In the genomic region with DNA sequence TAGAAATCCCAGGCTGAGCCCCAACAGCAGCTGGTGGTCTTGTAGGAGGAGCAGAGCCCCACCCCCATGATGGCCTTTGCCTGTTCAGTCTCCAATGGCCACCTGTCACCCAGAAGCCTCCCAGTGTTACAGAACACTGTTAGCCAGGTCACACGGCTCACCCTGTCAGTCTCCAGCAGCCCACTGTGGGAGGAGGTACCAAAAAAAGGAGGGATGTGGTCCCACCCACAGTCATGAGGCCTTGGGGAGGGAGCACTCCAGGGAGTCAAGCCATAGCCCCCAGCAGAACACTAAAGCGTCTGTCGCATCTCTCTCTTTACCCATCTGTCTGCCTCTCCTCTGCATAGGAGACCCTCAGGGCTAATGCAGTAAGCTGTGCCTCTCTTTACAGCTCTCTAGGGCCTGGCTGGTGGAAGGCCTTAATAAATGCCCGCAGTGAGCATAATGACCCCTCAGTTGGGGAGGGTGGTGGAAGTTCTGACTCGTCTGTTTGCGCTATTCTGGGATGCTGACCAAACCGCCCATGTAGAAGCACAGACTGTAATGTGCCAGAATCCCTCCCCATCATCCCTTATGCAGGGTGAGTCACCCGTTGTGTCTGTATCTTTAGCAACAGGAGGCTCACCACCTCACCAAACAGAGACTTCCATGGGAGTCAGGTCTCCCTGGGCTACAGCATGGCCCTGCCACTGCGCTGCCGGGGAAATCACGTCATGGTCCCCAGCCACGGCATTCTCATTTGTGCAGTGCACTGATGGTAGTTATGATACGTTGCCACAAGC, we compare ENCODE assay signal across 9 cellular contexts. TPM values are rescaled to one million over a fixed set of nuclear protein-coding genes. Genes with fewer than 3 reads are reported as not detected.
DNase-seq lines count a peak whose midpoint lies in the region; ATAC-seq and TF ChIP-seq lines count a peak whose summit lies in the region.
"Had no signal": no experiment of that assay in that cellular context is flagged by ENCODE, and none has a peak within 500 bp of the region (broad histone marks: within the 10 kb centered on the region; RNA-seq: fewer than 3 reads in every experiment).

No MANE protein-coding gene starts in this region.

- peak overlapping the region; percentile 71 for H3K27ac ChIP-seq in angular gyrus (ENCODE audit: low read depth, low read length)
- H3K27ac ChIP-seq in right atrium auricular region = peak overlapping the region; percentile 35 to 40
- H3K27ac ChIP-seq in gastrocnemius medialis = peak overlapping the region; percentile 20 to 75 (median 65)

- TF ChIP-seq CTCF in right atrium auricular region (IDR thresholded peaks at IDR 0.05) (no peak), gastrocnemius medialis (IDR thresholded peaks at IDR 0.05 in 4 of 5, conservative IDR thresholded peaks at IDR 0.05 in 1 of 5) (no peak)

- no peak overlapping the region for H3K4me3 Mint-ChIP-seq in naive thymus-derived CD8-positive, alpha-beta T cell
- no peak overlapping the region for H3K4me3 Mint-ChIP-seq in immature natural killer cell

- H3K4me3 ChIP-seq in right atrium auricular region = no peak overlapping the region
- H3K4me3 ChIP-seq in gastrocnemius medialis = no peak overlapping the region

- H3K4me1 Mint-ChIP-seq in naive thymus-derived CD8-positive, alpha-beta T cell = peaks cover 0 to 3% (median 0%) of the 10 kb centered on the region in 4 donors
- no peaks in the 10 kb centered on the region for H3K4me1 Mint-ChIP-seq in immature natural killer cell

- intact Hi-C loops in gastrocnemius medialis (cut with DNase I; ENCODE audit: low total_unique reads) = no loop called here

- H3K9me3 ChIP-seq in right atrium auricular region (no peaks in the 10 kb centered on the region), gastrocnemius medialis (no peaks in the 10 kb centered on the region)

- H3K36me3 ChIP-seq in right atrium auricular region (no peaks in the 10 kb centered on the region), gastrocnemius medialis (no peaks in the 10 kb centered on the region)

- H3K27ac Mint-ChIP-seq in naive thymus-derived CD8-positive, alpha-beta T cell = no peak overlapping the region
- no peak overlapping the region for H3K27ac Mint-ChIP-seq in immature natural killer cell

- H3K27me3 ChIP-seq in right atrium auricular region (no peaks in the 10 kb centered on the region), gastrocnemius medialis (peaks cover 0 to 10% (median 0%) of the 10 kb centered on the region in 3 donors)

- ATAC-seq in gastrocnemius medialis = peak; percentile 75 to 95
- no peak for ATAC-seq in naive thymus-derived CD8-positive, alpha-beta T cell

- H3K36me3 Mint-ChIP-seq in naive thymus-derived CD8-positive, alpha-beta T cell = peaks cover 0 to 3% (median 0%) of the 10 kb centered on the region in 3 donors
- H3K36me3 Mint-ChIP-seq in immature natural killer cell = no peaks in the 10 kb centered on the region

- TF ChIP-seq POLR2A in gastrocnemius medialis (IDR thresholded peaks at IDR 0.05) = peak; percentile 15 to 26

- H3K9me3 Mint-ChIP-seq in naive thymus-derived CD8-positive, alpha-beta T cell = no peaks in the 10 kb centered on the region
- H3K9me3 Mint-ChIP-seq in immature natural killer cell = no peaks in the 10 kb centered on the region

- POLR2A ChIA-PET in naive thymus-derived CD8-positive, alpha-beta T cell (lab: Charles Lee) = no interaction called here

- DNase-seq in GM03348 (ENCODE audit: low spot score) (peak; percentile 94), right atrium auricular region (ENCODE audit: low spot score) (peak; percentile 86), gastrocnemius medialis (peak in 1 of 2 donors; percentile 70), T-helper 1 cell (no peak), immature natural killer cell (no peak)
- DNase-seq in naive thymus-derived CD8-positive, alpha-beta T cell = no peak
- no peak for DNase-seq in activated CD4-positive, alpha-beta T cell treated with anti-CD3 and anti-CD28 coated beads for 4 hours
- DNase-seq: NCI-H1092 had no signal

- in situ Hi-C loops in gastrocnemius medialis (cut with MboI; ENCODE audit: low sequenced_read_pairs in 4 of 4) = no loop called here

- peaks cover 0 to 4% of the 10 kb centered on the region in 2 donors for H3K4me1 ChIP-seq in right atrium auricular region
- H3K4me1 ChIP-seq in gastrocnemius medialis = peaks cover 0 to 5% of the 10 kb centered on the region in 2 donors

- peaks cover 8 to 55% (median 10%) of the 10 kb centered on the region in 5 donors for H3K27me3 Mint-ChIP-seq in naive thymus-derived CD8-positive, alpha-beta T cell
- peaks cover 2 to 4% (median 2%) of the 10 kb centered on the region in 3 donors for H3K27me3 Mint-ChIP-seq in immature natural killer cell (ENCODE audit: low read depth in 3 of 3)

RNA-seq across cellular contexts. Expression of a gene that starts 14.6 kb away (rescaled TPM):
- total RNA-seq in right atrium auricular region = 1 to 10 TPM; 1.6 to 5.6 TPM
- total RNA-seq in gastrocnemius medialis = 1 to 10 TPM; 1.1 to 2.9 (median 1.5) TPM
- 1 to 10 TPM; 4.3 to 4.6 TPM for total RNA-seq in naive thymus-derived CD8-positive, alpha-beta T cell
- under 1 TPM in 2 of 3 donors, not detected in 1; 0.57 to 0.64 TPM for polyA plus RNA-seq in naive thymus-derived CD8-positive, alpha-beta T cell
- not detected for polyA plus RNA-seq in immature natural killer cell

Comparison
In these comparisons a context has a peak if more than half of its experiments do, and no peak if none do; other contexts are left out.
1. DNase-seq: peak in GM03348 (single experiment) and right atrium auricular region (single experiment); none in naive thymus-derived CD8-positive, alpha-beta T cell (0 of 10), activated CD4-positive, alpha-beta T cell treated with anti-CD3 and anti-CD28 coated beads for 4 hours (0 of 2), T-helper 1 cell (0 of 5) and immature natural killer cell (0 of 3).
2. ATAC-seq: peak in gastrocnemius medialis (2 of 2); none in naive thymus-derived CD8-positive, alpha-beta T cell (0 of 2).
3. Peak in every context shown above with its lines, with median percentiles within 50 percentile points of each other: H3K27ac ChIP-seq.